ENCODE assay signal across 19 cellular contexts in the genomic region with DNA sequence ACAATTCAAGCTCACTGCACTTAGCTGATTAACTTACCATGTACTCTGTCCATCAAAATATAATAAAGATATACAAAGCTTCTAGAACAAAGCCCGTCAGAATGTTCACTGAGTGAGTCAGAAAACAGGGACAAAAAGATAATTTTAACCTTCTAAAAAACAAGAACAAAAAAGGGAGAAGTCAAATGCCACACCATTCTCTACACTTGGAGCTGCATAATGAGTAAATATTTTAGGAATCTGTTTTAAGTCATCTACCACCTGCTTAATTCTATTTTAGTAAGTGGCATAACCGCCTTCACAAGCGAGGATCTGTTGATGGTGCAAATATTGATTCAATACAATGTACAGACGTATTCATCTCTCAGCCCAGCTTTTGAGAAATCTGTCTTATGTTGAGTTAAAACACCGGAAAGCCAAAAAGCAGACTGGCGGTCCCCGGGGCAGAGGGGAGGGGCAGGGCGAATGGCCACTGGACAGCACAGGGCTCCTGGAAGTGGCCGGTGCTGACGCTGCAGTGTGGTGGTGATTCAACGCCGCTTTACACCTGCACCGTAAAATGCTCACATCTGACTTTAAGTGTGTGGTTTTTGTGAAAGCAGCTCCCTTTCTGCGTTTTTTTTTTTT. TPM values are rescaled to one million over a fixed set of nuclear protein-coding genes. Genes with fewer than 3 reads are reported as not detected.
DNase-seq lines count a peak whose midpoint lies in the region; ATAC-seq, FAIRE-seq and TF ChIP-seq lines count a peak whose summit lies in the region.
"Had no signal": no experiment of that assay in that cellular context is flagged by ENCODE, and none has a peak within 500 bp of the region (broad histone marks: within the 10 kb centered on the region; RNA-seq: fewer than 3 reads in every experiment).

No MANE protein-coding gene starts in this region.

- no peak for ATAC-seq in GM19035 (IDR thresholded peaks at IDR 0.05; ENCODE audit: unreplicated experiment)
- ATAC-seq: sciatic nerve; stimulated activated memory B cell treated with anti-CD40 and anti-IgM and Interleukin-4, amounts not matched to agents 10 μg/mL and 1 μg/mL and 100 μg/mL, for 72 hours had no signal

- peaks cover 6% of the 10 kb centered on the region; the same call in 1 of the 2 replicates for H3K27me3 ChIP-seq in DOHH2 (ENCODE audit: control insufficient read depth, low read length)

- no peaks in the 10 kb centered on the region for H3K4me1 Mint-ChIP-seq in progenitor cell of endocrine pancreas (ENCODE audit: low read depth)
- H3K4me1 Mint-ChIP-seq: activated CD4-positive, alpha-beta memory T cell treated with anti-CD3 and anti-CD28 coated beads, Interleukin-2, amount 10 ng/mL, durations not matched to agents 7 days and 5 days; H9; IgD-negative memory B cell; immature natural killer cell; stimulated activated memory B cell treated with anti-CD40 and anti-IgM and Interleukin-4, amounts not matched to agents 10 μg/mL and 1 μg/mL and 100 μg/mL, for 72 hours had no signal

- H3K4me3 ChIP-seq in DOHH2 (ENCODE audit: low read length): peak overlapping the region; percentile 61

- peak overlapping the region; percentile 43 for H3K27ac Mint-ChIP-seq in progenitor cell of endocrine pancreas
- H3K27ac Mint-ChIP-seq: activated CD4-positive, alpha-beta memory T cell treated with anti-CD3 and anti-CD28 coated beads, Interleukin-2, amount 10 ng/mL, durations not matched to agents 7 days and 5 days; H9; IgD-negative memory B cell; immature natural killer cell; stimulated activated memory B cell treated with anti-CD40 and anti-IgM and Interleukin-4, amounts not matched to agents 10 μg/mL and 1 μg/mL and 100 μg/mL, for 72 hours had no signal

- no peak for FAIRE-seq in GM12892 (lab: Jason Lieb, UNC)

- H3K79me2 ChIP-seq in DOHH2 (ENCODE audit: control insufficient read depth, low read length): no peaks in the 10 kb centered on the region

- H3K4me1 ChIP-seq in DOHH2 (ENCODE audit: control insufficient read depth, low read length): peaks cover 11% of the 10 kb centered on the region

- TF ChIP-seq POLR2A in GM12892 (IDR thresholded peaks at IDR 0.05; ENCODE audit: low read depth, low read length): no peak

- H3K27ac ChIP-seq in DOHH2 (ENCODE audit: low read depth, low read length) (no peak overlapping the region; the same call in 1 of the 2 replicates), angular gyrus (ENCODE audit: low read depth, low read length) (peak overlapping the region; percentile 73)

- H3K27me3 Mint-ChIP-seq in progenitor cell of endocrine pancreas: no peaks in the 10 kb centered on the region

- H3K9me3 Mint-ChIP-seq in progenitor cell of endocrine pancreas (ENCODE audit: low read depth): peaks cover 9% of the 10 kb centered on the region

- H3F3A ChIP-seq in DOHH2 (ENCODE audit: control insufficient read depth, insufficient read depth): peaks cover 6% of the 10 kb centered on the region; the same call in 1 of the 2 replicates

- H3K36me3 Mint-ChIP-seq in progenitor cell of endocrine pancreas (ENCODE audit: insufficient read depth): peaks cover 7% of the 10 kb centered on the region
- H3K36me3 Mint-ChIP-seq: stimulated activated memory B cell treated with anti-CD40 and anti-IgM and Interleukin-4, amounts not matched to agents 10 μg/mL and 1 μg/mL and 100 μg/mL, for 72 hours had no signal

- H3K9me2 ChIP-seq in DOHH2 (replicated peaks; ENCODE audit: control insufficient read depth, low read length): no peaks in the 10 kb centered on the region

- peaks cover 9% of the 10 kb centered on the region for H3K36me3 ChIP-seq in DOHH2 (ENCODE audit: control insufficient read depth, low read length)

- H3K4me2 ChIP-seq in DOHH2 (ENCODE audit: low read length): peak overlapping the region; percentile 70

- TF ChIP-seq CTCF in DOHH2 (IDR thresholded peaks at IDR 0.05; ENCODE audit: low read depth, low read length, poor library complexity, severe bottlenecking) (no peak), progenitor cell of endocrine pancreas (IDR thresholded peaks at IDR 0.05; ENCODE audit: unreplicated experiment) (no peak)

- no peak overlapping the region for H3K4me3 Mint-ChIP-seq in progenitor cell of endocrine pancreas (ENCODE audit: low read depth)
- H3K4me3 Mint-ChIP-seq: activated CD4-positive, alpha-beta memory T cell treated with anti-CD3 and anti-CD28 coated beads, Interleukin-2, amount 10 ng/mL, durations not matched to agents 7 days and 5 days; H9; IgD-negative memory B cell; immature natural killer cell; stimulated activated memory B cell treated with anti-CD40 and anti-IgM and Interleukin-4, amounts not matched to agents 10 μg/mL and 1 μg/mL and 100 μg/mL, for 72 hours had no signal

- DNase-seq in NCI-H2196 (lab: John Stamatoyannopoulos, UW; ENCODE audit: unreplicated experiment) (peak; percentile 39), progenitor cell of endocrine pancreas (ENCODE audit: low spot score, unreplicated experiment) (no peak), GM12892 (ENCODE audit: insufficient read length) (no peak), cerebellar nuclear complex (lab: John Stamatoyannopoulos, UW) (no peak), DMS79 (lab: John Stamatoyannopoulos, UW) (no peak)
- DNase-seq: activated CD4-positive, alpha-beta memory T cell treated with anti-CD3 and anti-CD28 coated beads, Interleukin-2, amount 10 ng/mL, durations not matched to agents 7 days and 5 days; AML-193; amniotic stem cell; DND-41; H9; immature natural killer cell; mesenchymal stem cell; NCI-H526 treated with DMSO at 0.1 percent for 48 hours had no signal

- H4K20me1 ChIP-seq in DOHH2 (ENCODE audit: control insufficient read depth, insufficient read depth, low read depth, low read length): no peaks in the 10 kb centered on the region

- no peaks in the 10 kb centered on the region; the same call in 1 of the 2 replicates for H3K9me3 ChIP-seq in DOHH2 (ENCODE audit: control insufficient read depth, insufficient read depth, low read length)

RNA-seq across cellular contexts. Expression of a gene that starts 20.1 kb away (rescaled TPM):
- total RNA-seq in progenitor cell of endocrine pancreas: 13.3 and 14.3 TPM in 2 replicates
- polyA plus RNA-seq in GM12892 (2012; ENCODE audit: missing spikeins): 1.4 TPM

RNA-seq across cellular contexts. Expression of a gene that starts 30.1 kb away (rescaled TPM):
- total RNA-seq in progenitor cell of endocrine pancreas: 75.8 and 77.6 TPM in 2 replicates
- polyA plus RNA-seq in GM12892 (2012; ENCODE audit: missing spikeins): 36.7 TPM

RNA-seq across cellular contexts. Expression of a gene that starts 38.1 kb away (rescaled TPM):
- total RNA-seq in progenitor cell of endocrine pancreas: 31.8 and 34.2 TPM in 2 replicates
- 31.9 TPM for polyA plus RNA-seq in GM12892 (2012; ENCODE audit: missing spikeins)

RNA-seq across cellular contexts. Expression of a gene that starts 57.0 kb away (rescaled TPM):
- 40.4 and 40.6 TPM in 2 replicates for total RNA-seq in progenitor cell of endocrine pancreas
- polyA plus RNA-seq in GM12892 (2012; ENCODE audit: missing spikeins): 0.21 TPM
- polyA plus RNA-seq: IgD-negative memory B cell had no signal
